ENCODE assay signal across 1 cellular context in the genomic region with DNA sequence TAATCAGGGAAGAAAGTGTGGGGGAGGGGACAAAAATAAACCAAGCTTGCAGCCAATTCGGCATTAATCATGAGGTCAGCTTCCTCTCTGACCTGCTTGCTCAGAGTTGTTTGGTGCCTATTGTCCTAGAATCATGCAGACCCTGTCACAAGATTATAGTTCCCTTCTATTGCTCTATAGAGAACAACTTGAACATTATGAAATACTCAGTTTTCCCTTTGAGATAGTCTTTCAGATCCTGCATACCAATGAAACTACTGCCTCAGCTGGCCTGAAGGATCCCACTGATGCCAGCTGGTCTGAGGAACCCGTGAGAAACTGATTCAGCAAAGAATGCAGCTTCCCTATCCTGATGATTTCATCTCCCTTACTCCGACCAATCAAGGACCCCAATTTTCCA.
TF ChIP-seq lines count a peak whose summit lies in the region.

No MANE protein-coding gene starts in this region.

TF ChIP-seq in GM12878, 131 proteins besides CTCF, POLR2A, EP300 and RAD21 (continued from another document):
- TF ChIP-seq RELB (IDR thresholded peaks at IDR 0.05; ENCODE audit: low read depth) (no peak), CREM (IDR thresholded peaks at IDR 0.05; ENCODE audit: low read depth) (no peak), ZBTB40 (IDR thresholded peaks at IDR 0.05; ENCODE audit: borderline replicate concordance) (no peak), BCLAF1 (IDR thresholded peaks at IDR 0.05) (no peak), SREBF1 (IDR thresholded peaks at IDR 0.05; ENCODE audit: low read length) (no peak)
